Comparison of ENCODE assay signal across 3 cellular contexts in the genomic region with DNA sequence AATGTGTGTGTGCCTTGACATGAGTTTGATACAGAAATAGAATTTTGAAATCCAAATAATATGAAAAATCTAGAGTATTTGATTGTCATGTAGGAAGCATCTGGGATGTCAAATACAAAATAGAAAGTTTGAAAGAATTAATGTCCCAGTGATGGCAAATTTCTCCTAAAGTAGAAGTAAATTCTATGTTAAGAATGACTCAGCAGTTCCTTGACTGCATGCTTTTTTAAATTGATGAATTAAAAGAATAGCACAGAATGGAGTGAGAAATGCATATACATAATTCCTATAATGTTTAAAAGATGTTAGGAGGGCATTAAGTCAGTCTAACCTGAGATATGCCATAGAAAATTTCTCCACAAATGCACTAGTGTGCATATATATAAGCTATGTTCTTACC.
A peak's percentile ranks its signal among the peaks of the same experiment; 100 is the strongest.
TF ChIP-seq lines count a peak whose summit lies in the region.

No MANE protein-coding gene starts in this region.

TF ChIP-seq in A549, 52 proteins besides CTCF, POLR2A, EP300 and RAD21:
- TF ChIP-seq, protein P1, sequence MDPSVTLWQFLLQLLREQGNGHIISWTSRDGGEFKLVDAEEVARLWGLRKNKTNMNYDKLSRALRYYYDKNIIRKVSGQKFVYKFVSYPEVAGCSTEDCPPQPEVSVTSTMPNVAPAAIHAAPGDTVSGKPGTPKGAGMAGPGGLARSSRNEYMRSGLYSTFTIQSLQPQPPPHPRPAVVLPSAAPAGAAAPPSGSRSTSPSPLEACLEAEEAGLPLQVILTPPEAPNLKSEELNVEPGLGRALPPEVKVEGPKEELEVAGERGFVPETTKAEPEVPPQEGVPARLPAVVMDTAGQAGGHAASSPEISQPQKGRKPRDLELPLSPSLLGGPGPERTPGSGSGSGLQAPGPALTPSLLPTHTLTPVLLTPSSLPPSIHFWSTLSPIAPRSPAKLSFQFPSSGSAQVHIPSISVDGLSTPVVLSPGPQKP (IDR thresholded peaks at IDR 0.05; ENCODE audit: low read depth, low read length), result no peak
- TF ChIP-seq MAFK (IDR thresholded peaks at IDR 0.05; ENCODE audit: partially characterized antibody) (peak; percentile 79), NFE2L2 (conservative IDR thresholded peaks at IDR 0.05; ENCODE audit: low read length) (peak; percentile 85)
TF ChIP-seq in A549: peak in this region for 2.

TF ChIP-seq in IMR-90, 13 proteins besides CTCF, POLR2A, EP300 and RAD21:
- TF ChIP-seq MAZ (IDR thresholded peaks at IDR 0.05; ENCODE audit: borderline replicate concordance, low read depth, low read length) (no peak), NFE2L2 (IDR thresholded peaks at IDR 0.05; ENCODE audit: low read depth, low read length) (peak; percentile 90), MAFK (IDR thresholded peaks at IDR 0.05; ENCODE audit: low read depth, low read length) (0 out of 2 replicates have a peak, but pooled peaks have one; percentile 18)
- TF ChIP-seq, protein P2, sequence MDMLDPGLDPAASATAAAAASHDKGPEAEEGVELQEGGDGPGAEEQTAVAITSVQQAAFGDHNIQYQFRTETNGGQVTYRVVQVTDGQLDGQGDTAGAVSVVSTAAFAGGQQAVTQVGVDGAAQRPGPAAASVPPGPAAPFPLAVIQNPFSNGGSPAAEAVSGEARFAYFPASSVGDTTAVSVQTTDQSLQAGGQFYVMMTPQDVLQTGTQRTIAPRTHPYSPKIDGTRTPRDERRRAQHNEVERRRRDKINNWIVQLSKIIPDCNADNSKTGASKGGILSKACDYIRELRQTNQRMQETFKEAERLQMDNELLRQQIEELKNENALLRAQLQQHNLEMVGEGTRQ (IDR thresholded peaks at IDR 0.05; ENCODE audit: low read depth, low read length), result no peak

TF ChIP-seq in K562, 482 proteins besides CTCF, POLR2A, EP300 and RAD21 (continues in another document):
- no peak for TF ChIP-seq ZNF184 (CRISPR knock-in tag; IDR thresholded peaks at IDR 0.05)
- peak; percentile 36 for TF ChIP-seq ZNF316 (IDR thresholded peaks at IDR 0.05)
- no peak for TF ChIP-seq SMARCC2 (IDR thresholded peaks at IDR 0.05; ENCODE audit: low read depth)
- peak; percentile 57 for TF ChIP-seq MAFG (tag; conservative IDR thresholded peaks at IDR 0.05)
- TF ChIP-seq TEAD2 (tag; IDR thresholded peaks at IDR 0.05), result no peak
- no peak for TF ChIP-seq U2AF2 (optimal IDR thresholded peaks at IDR 0.05; ENCODE audit: low read depth, low read length)
- TF ChIP-seq TARDBP (IDR thresholded peaks at IDR 0.05), result no peak
- 0 out of 2 replicates have a peak, but pooled peaks have one; percentile 24 for TF ChIP-seq C11orf30 (IDR thresholded peaks at IDR 0.05; ENCODE audit: low read depth)
- TF ChIP-seq KLF6 (CRISPR knock-in tag; IDR thresholded peaks at IDR 0.05; ENCODE audit: borderline replicate concordance), result no peak
- TF ChIP-seq RBM39 (optimal IDR thresholded peaks at IDR 0.05; ENCODE audit: low read depth, low read length), result no peak
- no peak for TF ChIP-seq SRF (CRISPR knock-in tag; IDR thresholded peaks at IDR 0.05)
- no peak for TF ChIP-seq TRIM28 (IDR thresholded peaks at IDR 0.05)
- TF ChIP-seq EZH2 (IDR thresholded peaks at IDR 0.05; ENCODE audit: borderline replicate concordance, low read depth, low read length), result no peak
- TF ChIP-seq ZNF175 (CRISPR knock-in tag; IDR thresholded peaks at IDR 0.05; ENCODE audit: low read depth), result no peak
- no peak for TF ChIP-seq BRD4 (IDR thresholded peaks at IDR 0.05)
- TF ChIP-seq, protein P3, sequence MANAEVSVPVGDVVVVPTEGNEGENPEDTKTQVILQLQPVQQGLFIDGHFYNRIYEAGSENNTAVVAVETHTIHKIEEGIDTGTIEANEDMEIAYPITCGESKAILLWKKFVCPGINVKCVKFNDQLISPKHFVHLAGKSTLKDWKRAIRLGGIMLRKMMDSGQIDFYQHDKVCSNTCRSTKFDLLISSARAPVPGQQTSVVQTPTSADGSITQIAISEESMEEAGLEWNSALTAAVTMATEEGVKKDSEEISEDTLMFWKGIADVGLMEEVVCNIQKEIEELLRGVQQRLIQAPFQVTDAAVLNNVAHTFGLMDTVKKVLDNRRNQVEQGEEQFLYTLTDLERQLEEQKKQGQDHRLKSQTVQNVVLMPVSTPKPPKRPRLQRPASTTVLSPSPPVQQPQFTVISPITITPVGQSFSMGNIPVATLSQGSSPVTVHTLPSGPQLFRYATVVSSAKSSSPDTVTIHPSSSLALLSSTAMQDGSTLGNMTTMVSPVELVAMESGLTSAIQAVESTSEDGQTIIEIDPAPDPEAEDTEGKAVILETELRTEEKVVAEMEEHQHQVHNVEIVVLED (CRISPR knock-in tag; IDR thresholded peaks at IDR 0.05), result no peak
- no peak for TF ChIP-seq NCOA2 (IDR thresholded peaks at IDR 0.05; ENCODE audit: partially characterized antibody in 2 of 2)
- TF ChIP-seq NFYB (IDR thresholded peaks at IDR 0.05; ENCODE audit: extremely low read depth, insufficient read length), result no peak
- TF ChIP-seq, protein P4, sequence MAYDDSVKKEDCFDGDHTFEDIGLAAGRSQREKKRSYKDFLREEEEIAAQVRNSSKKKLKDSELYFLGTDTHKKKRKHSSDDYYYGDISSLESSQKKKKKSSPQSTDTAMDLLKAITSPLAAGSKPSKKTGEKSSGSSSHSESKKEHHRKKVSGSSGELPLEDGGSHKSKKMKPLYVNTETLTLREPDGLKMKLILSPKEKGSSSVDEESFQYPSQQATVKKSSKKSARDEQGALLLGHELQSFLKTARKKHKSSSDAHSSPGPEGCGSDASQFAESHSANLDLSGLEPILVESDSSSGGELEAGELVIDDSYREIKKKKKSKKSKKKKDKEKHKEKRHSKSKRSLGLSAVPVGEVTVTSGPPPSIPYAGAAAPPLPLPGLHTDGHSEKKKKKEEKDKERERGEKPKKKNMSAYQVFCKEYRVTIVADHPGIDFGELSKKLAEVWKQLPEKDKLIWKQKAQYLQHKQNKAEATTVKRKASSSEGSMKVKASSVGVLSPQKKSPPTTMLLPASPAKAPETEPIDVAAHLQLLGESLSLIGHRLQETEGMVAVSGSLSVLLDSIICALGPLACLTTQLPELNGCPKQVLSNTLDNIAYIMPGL (CRISPR knock-in tag; IDR thresholded peaks at IDR 0.05), result no peak
- no peak for TF ChIP-seq MCM5 (IDR thresholded peaks at IDR 0.05; ENCODE audit: low read depth)
- peak; percentile 33; the same call in 1 of the 2 replicates for TF ChIP-seq MAFK (IDR thresholded peaks at IDR 0.05; ENCODE audit: low read length)
- TF ChIP-seq, protein P5, sequence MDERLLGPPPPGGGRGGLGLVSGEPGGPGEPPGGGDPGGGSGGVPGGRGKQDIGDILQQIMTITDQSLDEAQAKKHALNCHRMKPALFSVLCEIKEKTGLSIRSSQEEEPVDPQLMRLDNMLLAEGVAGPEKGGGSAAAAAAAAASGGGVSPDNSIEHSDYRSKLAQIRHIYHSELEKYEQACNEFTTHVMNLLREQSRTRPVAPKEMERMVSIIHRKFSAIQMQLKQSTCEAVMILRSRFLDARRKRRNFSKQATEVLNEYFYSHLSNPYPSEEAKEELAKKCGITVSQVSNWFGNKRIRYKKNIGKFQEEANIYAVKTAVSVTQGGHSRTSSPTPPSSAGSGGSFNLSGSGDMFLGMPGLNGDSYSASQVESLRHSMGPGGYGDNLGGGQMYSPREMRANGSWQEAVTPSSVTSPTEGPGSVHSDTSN (CRISPR knock-in tag; IDR thresholded peaks at IDR 0.05; ENCODE audit: low read depth), result no peak
- TF ChIP-seq, protein P5 (tag; conservative IDR thresholded peaks at IDR 0.05; ENCODE audit: low read depth), result no peak
- no peak for TF ChIP-seq LEF1 (IDR thresholded peaks at IDR 0.05)
- TF ChIP-seq FOXA1 (IDR thresholded peaks at IDR 0.05; ENCODE audit: borderline replicate concordance), result no peak
- TF ChIP-seq, protein P6, sequence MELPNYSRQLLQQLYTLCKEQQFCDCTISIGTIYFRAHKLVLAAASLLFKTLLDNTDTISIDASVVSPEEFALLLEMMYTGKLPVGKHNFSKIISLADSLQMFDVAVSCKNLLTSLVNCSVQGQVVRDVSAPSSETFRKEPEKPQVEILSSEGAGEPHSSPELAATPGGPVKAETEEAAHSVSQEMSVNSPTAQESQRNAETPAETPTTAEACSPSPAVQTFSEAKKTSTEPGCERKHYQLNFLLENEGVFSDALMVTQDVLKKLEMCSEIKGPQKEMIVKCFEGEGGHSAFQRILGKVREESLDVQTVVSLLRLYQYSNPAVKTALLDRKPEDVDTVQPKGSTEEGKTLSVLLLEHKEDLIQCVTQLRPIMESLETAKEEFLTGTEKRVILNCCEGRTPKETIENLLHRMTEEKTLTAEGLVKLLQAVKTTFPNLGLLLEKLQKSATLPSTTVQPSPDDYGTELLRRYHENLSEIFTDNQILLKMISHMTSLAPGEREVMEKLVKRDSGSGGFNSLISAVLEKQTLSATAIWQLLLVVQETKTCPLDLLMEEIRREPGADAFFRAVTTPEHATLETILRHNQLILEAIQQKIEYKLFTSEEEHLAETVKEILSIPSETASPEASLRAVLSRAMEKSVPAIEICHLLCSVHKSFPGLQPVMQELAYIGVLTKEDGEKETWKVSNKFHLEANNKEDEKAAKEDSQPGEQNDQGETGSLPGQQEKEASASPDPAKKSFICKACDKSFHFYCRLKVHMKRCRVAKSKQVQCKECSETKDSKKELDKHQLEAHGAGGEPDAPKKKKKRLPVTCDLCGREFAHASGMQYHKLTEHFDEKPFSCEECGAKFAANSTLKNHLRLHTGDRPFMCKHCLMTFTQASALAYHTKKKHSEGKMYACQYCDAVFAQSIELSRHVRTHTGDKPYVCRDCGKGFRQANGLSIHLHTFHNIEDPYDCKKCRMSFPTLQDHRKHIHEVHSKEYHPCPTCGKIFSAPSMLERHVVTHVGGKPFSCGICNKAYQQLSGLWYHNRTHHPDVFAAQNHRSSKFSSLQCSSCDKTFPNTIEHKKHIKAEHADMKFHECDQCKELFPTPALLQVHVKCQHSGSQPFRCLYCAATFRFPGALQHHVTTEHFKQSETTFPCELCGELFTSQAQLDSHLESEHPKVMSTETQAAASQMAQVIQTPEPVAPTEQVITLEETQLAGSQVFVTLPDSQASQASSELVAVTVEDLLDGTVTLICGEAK (IDR thresholded peaks at IDR 0.05), result no peak
- TF ChIP-seq, protein P6 (CRISPR knock-in tag; IDR thresholded peaks at IDR 0.05), result no peak
- TF ChIP-seq HNRNPK (IDR thresholded peaks at IDR 0.05; ENCODE audit: low read depth, low read length, poor library complexity, severe bottlenecking), result no peak
- peak; percentile 52 for TF ChIP-seq NFE2 (IDR thresholded peaks at IDR 0.05; ENCODE audit: low read depth)
- no peak for TF ChIP-seq ZC3H11A (IDR thresholded peaks at IDR 0.05; ENCODE audit: low read depth, low read length)
- TF ChIP-seq, protein P1 (CRISPR knock-in tag; IDR thresholded peaks at IDR 0.05), result no peak
- no peak for TF ChIP-seq GATAD2B (IDR thresholded peaks at IDR 0.05; ENCODE audit: borderline replicate concordance)
- no peak for TF ChIP-seq HLTF (IDR thresholded peaks at IDR 0.05)
- no peak for TF ChIP-seq RCOR1 (IDR thresholded peaks at IDR 0.05; ENCODE audit: borderline replicate concordance in 1 of 2, low read depth in 2 of 2, low read length in 2 of 2)
- no peak for TF ChIP-seq KAT8 (IDR thresholded peaks at IDR 0.05; ENCODE audit: low read depth)
- no peak for TF ChIP-seq ZEB2 (IDR thresholded peaks at IDR 0.05)
- no peak for TF ChIP-seq HDGF (IDR thresholded peaks at IDR 0.05)
- TF ChIP-seq POLR3A (IDR thresholded peaks at IDR 0.05; ENCODE audit: borderline replicate concordance, extremely low read depth, insufficient read depth, insufficient read length), result no peak
- TF ChIP-seq, protein P7, sequence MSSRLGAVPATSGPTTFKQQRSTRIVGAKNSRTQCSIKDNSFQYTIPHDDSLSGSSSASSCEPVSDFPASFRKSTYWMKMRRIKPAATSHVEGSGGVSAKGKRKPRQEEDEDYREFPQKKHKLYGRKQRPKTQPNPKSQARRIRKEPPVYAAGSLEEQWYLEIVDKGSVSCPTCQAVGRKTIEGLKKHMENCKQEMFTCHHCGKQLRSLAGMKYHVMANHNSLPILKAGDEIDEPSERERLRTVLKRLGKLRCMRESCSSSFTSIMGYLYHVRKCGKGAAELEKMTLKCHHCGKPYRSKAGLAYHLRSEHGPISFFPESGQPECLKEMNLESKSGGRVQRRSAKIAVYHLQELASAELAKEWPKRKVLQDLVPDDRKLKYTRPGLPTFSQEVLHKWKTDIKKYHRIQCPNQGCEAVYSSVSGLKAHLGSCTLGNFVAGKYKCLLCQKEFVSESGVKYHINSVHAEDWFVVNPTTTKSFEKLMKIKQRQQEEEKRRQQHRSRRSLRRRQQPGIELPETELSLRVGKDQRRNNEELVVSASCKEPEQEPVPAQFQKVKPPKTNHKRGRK (tag; IDR thresholded peaks at IDR 0.05), result no peak
